17 cellular contexts compared by ENCODE assay signal in the genomic region with DNA sequence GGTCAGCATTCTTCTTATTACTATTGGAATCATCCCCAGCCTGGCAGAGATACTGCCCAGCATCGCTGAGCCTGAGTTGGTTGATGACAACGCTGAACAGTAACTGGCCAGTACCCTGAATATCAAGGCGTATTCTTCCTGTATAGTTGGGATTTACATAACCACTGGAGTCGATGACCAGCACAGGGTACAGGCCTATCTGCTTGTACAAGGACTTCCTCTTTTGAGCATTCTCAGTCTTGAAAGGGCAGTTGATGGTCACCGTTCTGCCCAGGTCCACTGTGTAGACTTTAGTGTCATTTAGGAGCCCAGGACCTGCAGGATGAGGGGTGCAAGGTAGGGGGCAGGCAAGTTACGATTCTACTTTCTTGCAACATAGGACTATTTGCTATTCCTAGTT. TPM values are rescaled to one million over a fixed set of nuclear protein-coding genes. Genes with fewer than 3 reads are reported as not detected.
"Had no signal": no experiment of that assay in that cellular context is flagged by ENCODE, and none has a peak within 500 bp of the region (broad histone marks: within the 10 kb centered on the region; RNA-seq: fewer than 3 reads in every experiment).

No MANE protein-coding gene starts in this region.

- DNase-seq: activated CD4-positive, alpha-beta T cell treated with anti-CD3 and anti-CD28 coated beads for 48 hours; activated CD8-positive, alpha-beta memory T cell treated with anti-CD3 and anti-CD28 coated beads, Interleukin-2, amount 50 U/mL, for 48 hours; activated CD8-positive, alpha-beta T cell treated with anti-CD3 and anti-CD28 coated beads, Interleukin-2, amount 10 ng/mL, durations not matched to agents 7 days and 5 days; activated naive CD4-positive, alpha-beta T cell treated with Interleukin-2 at 50 U/mL for 16 hours; activated naive CD8-positive, alpha-beta T cell treated with anti-CD3 and anti-CD28 coated beads, Interleukin-2, amount 50 U/mL, for 24 hours; esophagus squamous epithelium; foreskin fibroblast; immature natural killer cell; stimulated activated CD4-positive, alpha-beta T cell treated with anti-CD3 and anti-CD28 coated beads, Interleukin-4, amount 100 ng/mL, for 4 hours; stomach; uterus had no signal

- H3K27ac Mint-ChIP-seq: activated CD8-positive, alpha-beta T cell treated with anti-CD3 and anti-CD28 coated beads, Interleukin-2, amount 10 ng/mL, durations not matched to agents 7 days and 5 days; activated naive CD8-positive, alpha-beta T cell treated with anti-CD3 and anti-CD28 coated beads, Interleukin-2, amount 50 U/mL, for 24 hours; immature natural killer cell; memory B cell; T-helper 2 cell treated with Interferon-gamma antibody and Interleukin-4, amounts not matched to agents 5 μg/mL and 100 μg/mL, for 36 hours; WTC11 had no signal

- H3K9me3 ChIP-seq: esophagus squamous epithelium, stomach, thoracic aorta, uterus had no signal

- H3K4me3 ChIP-seq: esophagus squamous epithelium, stomach, thoracic aorta, uterus had no signal

- H3K36me3 Mint-ChIP-seq: immature natural killer cell, memory B cell, WTC11 had no signal

- H3K27ac ChIP-seq: esophagus squamous epithelium, stomach, thoracic aorta, uterus had no signal

- H3K36me3 ChIP-seq: esophagus squamous epithelium, thoracic aorta, uterus had no signal

- H3K4me1 ChIP-seq: uterus had no signal

- H3K4me3 Mint-ChIP-seq: activated CD8-positive, alpha-beta T cell treated with anti-CD3 and anti-CD28 coated beads, Interleukin-2, amount 10 ng/mL, durations not matched to agents 7 days and 5 days; activated naive CD8-positive, alpha-beta T cell treated with anti-CD3 and anti-CD28 coated beads, Interleukin-2, amount 50 U/mL, for 24 hours; immature natural killer cell; memory B cell; T-helper 2 cell treated with Interferon-gamma antibody and Interleukin-4, amounts not matched to agents 5 μg/mL and 100 μg/mL, for 36 hours; WTC11 had no signal

- H3K27me3 ChIP-seq: esophagus squamous epithelium, stomach, uterus had no signal

- H3K9me3 Mint-ChIP-seq: activated naive CD8-positive, alpha-beta T cell treated with anti-CD3 and anti-CD28 coated beads, Interleukin-2, amount 50 U/mL, for 24 hours; immature natural killer cell; memory B cell; T-helper 2 cell treated with Interferon-gamma antibody and Interleukin-4, amounts not matched to agents 5 μg/mL and 100 μg/mL, for 36 hours; WTC11 had no signal

- H3K27me3 Mint-ChIP-seq: activated naive CD8-positive, alpha-beta T cell treated with anti-CD3 and anti-CD28 coated beads, Interleukin-2, amount 50 U/mL, for 24 hours; memory B cell had no signal

- ATAC-seq: activated CD8-positive, alpha-beta T cell treated with anti-CD3 and anti-CD28 coated beads, Interleukin-2, amount 10 ng/mL, durations not matched to agents 7 days and 5 days; activated naive CD8-positive, alpha-beta T cell treated with anti-CD3 and anti-CD28 coated beads, Interleukin-2, amount 50 U/mL, for 24 hours; WTC11 had no signal

RNA-seq across cellular contexts. Expression of a gene that starts 8.8 kb away (rescaled TPM):
- total RNA-seq: activated CD8-positive, alpha-beta T cell treated with anti-CD3 and anti-CD28 coated beads, Interleukin-2, amount 10 ng/mL, durations not matched to agents 7 days and 5 days; astrocyte; osteoblast had no signal

RNA-seq across cellular contexts. Expression of a gene that starts 15.7 kb away (rescaled TPM):
- total RNA-seq: osteoblast had no signal

RNA-seq across cellular contexts. Expression of a gene that starts 32.8 kb away (rescaled TPM):
- total RNA-seq: activated CD8-positive, alpha-beta T cell treated with anti-CD3 and anti-CD28 coated beads, Interleukin-2, amount 10 ng/mL, durations not matched to agents 7 days and 5 days; astrocyte; esophagus squamous epithelium; osteoblast; thoracic aorta; uterus; WTC11 had no signal

RNA-seq across cellular contexts. Expression of a gene that starts 40.2 kb away (rescaled TPM):
- total RNA-seq: activated CD8-positive, alpha-beta T cell treated with anti-CD3 and anti-CD28 coated beads, Interleukin-2, amount 10 ng/mL, durations not matched to agents 7 days and 5 days; astrocyte; esophagus squamous epithelium; osteoblast; stomach; thoracic aorta; uterus; WTC11 had no signal
